ENCODE assay signal across 1 cellular context in genomic region chr15:32394745-32395144, GRCh38. TPM values are rescaled to one million over a fixed set of nuclear protein-coding genes. Genes with fewer than 3 reads are reported as not detected.
"Had no signal": no experiment of that assay in that cellular context is flagged by ENCODE, and none has a peak within 500 bp of the region (broad histone marks: within the 10 kb centered on the region; RNA-seq: fewer than 3 reads in every experiment).

No MANE protein-coding gene starts in this region.

RNA-seq across cellular contexts. Expression of gene GOLGA8K, which starts 8.3 kb away (rescaled TPM):
- total RNA-seq: stomach had no signal
